ENCODE assay signal across 13 cellular contexts in genomic region chr7:91267558-91267955, GRCh38. TPM values are rescaled to one million over a fixed set of nuclear protein-coding genes. Genes with fewer than 3 reads are reported as not detected.
A peak's percentile ranks its signal among the peaks of the same experiment; 100 is the strongest.
DNase-seq lines count a peak whose midpoint lies in the region; ATAC-seq and TF ChIP-seq lines count a peak whose summit lies in the region.
"Had no signal": no experiment of that assay in that cellular context is flagged by ENCODE, and none has a peak within 500 bp of the region (broad histone marks: within the 10 kb centered on the region; RNA-seq: fewer than 3 reads in every experiment).

No MANE protein-coding gene starts in this region.

- H3K27me3 ChIP-seq in dorsolateral prefrontal cortex (peaks cover 0 to 4% (median 0%) of the 10 kb centered on the region in 45 donors), upper lobe of left lung (no peaks in the 10 kb centered on the region)
- H3K27me3 ChIP-seq: adrenal gland had no signal

- TF ChIP-seq CTCF in dorsolateral prefrontal cortex (IDR thresholded peaks at IDR 0.05 in 54 of 56, conservative IDR thresholded peaks at IDR 0.05 in 2 of 56; ENCODE audit: low read depth in 1 of 56, partially characterized antibody in 56 of 56) (no peak), upper lobe of left lung (IDR thresholded peaks at IDR 0.05) (no peak)

- intact Hi-C loops in dorsolateral prefrontal cortex (cut with DNase I): loop anchor here in 1 of 2 donors (10.0 kb wide), 1 partner anchor 183 kb away; no protein-coding TSS in a partner anchor

- ATAC-seq in upper lobe of left lung (ENCODE audit: low FRiP score in 2 of 2) (no peak), HG02885 (IDR thresholded peaks at IDR 0.05; ENCODE audit: poor library complexity, unreplicated experiment) (no peak)
- ATAC-seq: stimulated activated effector memory CD8-positive, alpha-beta T cell treated with anti-CD3 and anti-CD28 coated beads, Interleukin-12 subunit alpha, Interleukin-12 subunit beta, amount 100 ng/mL, for 72 hours had no signal

- H3K9me3 ChIP-seq in mesodermal cell (ENCODE audit: control insufficient read depth, low read length): no peaks in the 10 kb centered on the region
- no peaks in the 10 kb centered on the region for H3K9me3 ChIP-seq in upper lobe of left lung
- H3K9me3 ChIP-seq: adrenal gland had no signal

- H3K36me3 ChIP-seq in mesodermal cell (ENCODE audit: control insufficient read depth, insufficient read depth, low read length) (no peaks in the 10 kb centered on the region), upper lobe of left lung (no peaks in the 10 kb centered on the region)
- H3K36me3 ChIP-seq: adrenal gland had no signal

- WGBS in mesodermal cell (ENCODE audit: insufficient coverage in 2 of 2), 2 experiments: 36 to 44% methylated on average over 2 to 3 of the region's 7 CpGs
- WGBS in upper lobe of left lung, 2 donors: 60 to 62% methylated on average over 7 of the region's 7 CpGs

- no peak overlapping the region for H3K27ac ChIP-seq in dorsolateral prefrontal cortex
- no peak overlapping the region for H3K27ac ChIP-seq in mesodermal cell (ENCODE audit: low read depth, low read length, severe bottlenecking)
- H3K27ac ChIP-seq in upper lobe of left lung: peak overlapping the region; percentile 91 to 98 (median 96)
- H3K27ac ChIP-seq: 22Rv1 had no signal

- no peak for TF ChIP-seq POLR2A in upper lobe of left lung (IDR thresholded peaks at IDR 0.05)

- H3K4me3 ChIP-seq in dorsolateral prefrontal cortex (peak overlapping the region in 49 of 59 donors; percentile 7 to 89 (median 79)), mesodermal cell (ENCODE audit: extremely low read depth, insufficient read depth, low read length, poor library complexity, severe bottlenecking) (peak overlapping the region; percentile 65), upper lobe of left lung (peak overlapping the region; percentile 13 to 93 (median 84))

- H3K4me1 ChIP-seq in mesodermal cell (ENCODE audit: control insufficient read depth, insufficient read depth, low read length, poor library complexity, severe bottlenecking): no peaks in the 10 kb centered on the region
- H3K4me1 ChIP-seq in upper lobe of left lung: peaks cover 18 to 34% (median 24%) of the 10 kb centered on the region in 4 donors

- DNase-seq in DMS79 treated with DMSO at 0.1 percent for 48 hours (lab: John Stamatoyannopoulos, UW): peak; percentile 42
- no peak for DNase-seq in DMS79 (lab: John Stamatoyannopoulos, UW)
- DNase-seq in dorsolateral prefrontal cortex: no peak
- DNase-seq in upper lobe of left lung: no peak
- no peak for DNase-seq in NCI-H2171 treated with DMSO at 0.1 percent for 48 hours (lab: John Stamatoyannopoulos, UW)
- no peak for DNase-seq in SIG-M5 treated with dmso at 0.1 percent for 504 hours (lab: John Stamatoyannopoulos, UW; ENCODE audit: unreplicated experiment)
- DNase-seq: adrenal gland, naive B cell, NCI-H2081 had no signal

- no peak for TF ChIP-seq EP300 in upper lobe of left lung (IDR thresholded peaks at IDR 0.05)

RNA-seq across cellular contexts. Expression of gene FZD1, which starts 3.3 kb away (rescaled TPM):
- total RNA-seq in dorsolateral prefrontal cortex: 10 to 100 TPM in 1 of 120 experiments, 1 to 10 TPM in 119; 2.1 to 12.3 (median 4.4) TPM
- 7.7 TPM for polyA plus RNA-seq in mesodermal cell (2013, experiment 1 of 2)
- 6.0 TPM for polyA plus RNA-seq in mesodermal cell (2013, experiment 2 of 2)
- total RNA-seq in upper lobe of left lung: 10 to 100 TPM in 5 of 6 donors, 1 to 10 TPM in 1; 6.3 to 25.8 (median 15.0) TPM

Comparison
In these comparisons a context has a peak if more than half of its experiments do, and no peak if none do; other contexts are left out.
1. H3K27ac ChIP-seq: peak in upper lobe of left lung (4 of 4); none in dorsolateral prefrontal cortex (0 of 59) and mesodermal cell (single experiment).
2. Peak in every context shown above with its lines, with median percentiles within 50 percentile points of each other: H3K4me3 ChIP-seq.